24 cellular contexts compared by ENCODE assay signal in genomic region chr6:85421963-85422362, GRCh38. TPM values are rescaled to one million over a fixed set of nuclear protein-coding genes. Genes with fewer than 3 reads are reported as not detected.
DNase-seq lines count a peak whose midpoint lies in the region; TF ChIP-seq lines count a peak whose summit lies in the region.
"Had no signal": no experiment of that assay in that cellular context is flagged by ENCODE, and none has a peak within 500 bp of the region (broad histone marks: within the 10 kb centered on the region; RNA-seq: fewer than 3 reads in every experiment).

No MANE protein-coding gene starts in this region.

- no peak overlapping the region for H2AK5ac ChIP-seq in mesenchymal stem cell (ENCODE audit: low read length, severe bottlenecking)

- peaks cover 10% of the 10 kb centered on the region for H3K4me1 ChIP-seq in mesenchymal stem cell (ENCODE audit: control insufficient read depth, insufficient read depth, low read depth, low read length)
- H3K4me1 ChIP-seq: body of pancreas, HAP-1 had no signal

- H2BK5ac ChIP-seq in mesenchymal stem cell (ENCODE audit: low read depth, low read length, poor library complexity, severe bottlenecking): peak overlapping the region; percentile 66

- peak; percentile 63 for DNase-seq in AG09309 (ENCODE audit: low read depth)
- peak; percentile 33 for DNase-seq in LHCN-M2 (ENCODE audit: low read depth)
- peak; percentile 39 for DNase-seq in brain microvascular endothelial cell
- DNase-seq in mesenchymal stem cell: no peak
- no peak for DNase-seq in amygdala (lab: John Stamatoyannopoulos, UW)
- DNase-seq in HuH-7 (ENCODE audit: low spot score): no peak
- no peak for DNase-seq in D341Med (ENCODE audit: low spot score)
- no peak for DNase-seq in T-helper 2 cell
- DNase-seq: activated CD8-positive, alpha-beta T cell treated with anti-CD3 and anti-CD28 coated beads, Interleukin-2, amount 10 ng/mL, durations not matched to agents 7 days and 5 days; activated naive CD4-positive, alpha-beta T cell treated with anti-CD3 and anti-CD28 coated beads, Interleukin-2, amount 10 ng/mL, durations not matched to agents 7 days and 5 days; activated T-cell treated with anti-CD3 and anti-CD28 coated beads, Interleukin-2, amount 50 U/mL, for 48 hours; body of pancreas; CD4-positive, alpha-beta memory T cell; DMS53; islet precursor cell; naive B cell; NCI-H1417; NCI-H524 treated with DMSO at 0.1 percent for 48 hours; ovary; right cardiac atrium had no signal

- in situ Hi-C loops in brain microvascular endothelial cell (cut with HindIII; ENCODE audit: low pct_ligation_motif_present, low sequenced_read_pairs): no loop called here

- H3K36me3 ChIP-seq in brain microvascular endothelial cell (replicated peaks) (no peaks in the 10 kb centered on the region), mesenchymal stem cell (ENCODE audit: control insufficient read depth in 1 of 2, insufficient read depth in 2 of 2, low read depth in 1 of 2, low read length in 2 of 2) (no peaks in the 10 kb centered on the region)
- H3K36me3 ChIP-seq: HAP-1, ovary, thoracic aorta had no signal

- no peak overlapping the region for H3K23ac ChIP-seq in mesenchymal stem cell (ENCODE audit: low read length in 2 of 2)

- H3K79me1 ChIP-seq in mesenchymal stem cell (replicated peaks; ENCODE audit: low read length, poor library complexity, severe bottlenecking): no peaks in the 10 kb centered on the region

- peak overlapping the region in 1 of 2 experiments; percentile 8 for H3K18ac ChIP-seq in mesenchymal stem cell (ENCODE audit: low read depth in 1 of 2, low read length in 2 of 2)

- no peak overlapping the region for H3K9ac ChIP-seq in mesenchymal stem cell (ENCODE audit: low read length)

- no peak overlapping the region for H4K8ac ChIP-seq in mesenchymal stem cell (ENCODE audit: low read length)

- peak overlapping the region in 1 of 2 experiments; percentile 59 for H2BK12ac ChIP-seq in mesenchymal stem cell (ENCODE audit: low read length in 2 of 2)

- H3K4me3 ChIP-seq in AG09309 (ENCODE audit: control insufficient read depth, low read depth, low read length) (no peak overlapping the region), brain microvascular endothelial cell (ENCODE audit: low read depth, low read length) (no peak overlapping the region), mesenchymal stem cell (ENCODE audit: insufficient read depth in 1 of 2, low read depth in 1 of 2, low read length in 2 of 2) (no peak overlapping the region)
- H3K4me3 ChIP-seq: body of pancreas, coronary artery, HAP-1, lung, ovary, thoracic aorta had no signal

- H3K4me2 ChIP-seq in mesenchymal stem cell (ENCODE audit: low read length, poor library complexity, severe bottlenecking): no peak overlapping the region

- H2BK15ac ChIP-seq in mesenchymal stem cell (ENCODE audit: low read depth, poor library complexity, severe bottlenecking): no peak overlapping the region

- no peak overlapping the region for H2AFZ ChIP-seq in mesenchymal stem cell (ENCODE audit: low read depth, low read length)

- peak overlapping the region in 1 of 2 experiments; percentile 28 for H3K14ac ChIP-seq in mesenchymal stem cell (ENCODE audit: low read length in 2 of 2)

- WGBS in mesenchymal stem cell: 79% methylated on average over 1 of the region's 2 CpGs

- H3K4ac ChIP-seq in mesenchymal stem cell (ENCODE audit: low read depth in 1 of 2, low read length in 2 of 2): no peak overlapping the region

- TF ChIP-seq CTCF in AG09309 (IDR thresholded peaks at IDR 0.05; ENCODE audit: control insufficient read depth, insufficient read depth, low read depth, low read length, missing control alignments) (no peak), brain microvascular endothelial cell (IDR thresholded peaks at IDR 0.05; ENCODE audit: low read depth, low read length, missing control alignments) (no peak)

- H3K27me3 ChIP-seq in brain microvascular endothelial cell (replicated peaks): no peaks in the 10 kb centered on the region
- H3K27me3 ChIP-seq in mesenchymal stem cell (ENCODE audit: control insufficient read depth in 1 of 2, insufficient read depth in 1 of 2, low read length in 2 of 2): no peaks in the 10 kb centered on the region
- H3K27me3 ChIP-seq: body of pancreas, ovary had no signal

- no peak overlapping the region for H2BK120ac ChIP-seq in mesenchymal stem cell (ENCODE audit: low read depth, low read length)

- H3K27ac ChIP-seq in brain microvascular endothelial cell: peak overlapping the region; percentile 29
- peak overlapping the region; percentile 85 for H3K27ac ChIP-seq in mesenchymal stem cell (ENCODE audit: low read length, poor library complexity, severe bottlenecking)
- H3K27ac ChIP-seq: body of pancreas, coronary artery, ovary had no signal

- peaks cover 9% of the 10 kb centered on the region for H3K9me3 ChIP-seq in mesenchymal stem cell (ENCODE audit: control insufficient read depth, low read length)
- H3K9me3 ChIP-seq: body of pancreas, HAP-1, ovary, thoracic aorta had no signal

- no peak overlapping the region for H4K91ac ChIP-seq in mesenchymal stem cell (ENCODE audit: low read length)

RNA-seq across cellular contexts. Expression of gene NT5E, which starts 27.9 kb away (rescaled TPM):
- 762 and 846 TPM in 2 replicates for total RNA-seq in LHCN-M2 (2014; rRNA removed)
- polyA plus RNA-seq in LHCN-M2 (2012): 193 TPM
- 234 TPM for polyA plus RNA-seq in mesenchymal stem cell (2013, experiment 1 of 2)
- 238 TPM for polyA plus RNA-seq in mesenchymal stem cell (2013, experiment 2 of 2)

Comparison
In these comparisons a context has a peak if more than half of its experiments do, and no peak if none do; other contexts are left out.
1. DNase-seq: peak in AG09309 (single experiment), LHCN-M2 (single experiment) and brain microvascular endothelial cell (single experiment); none in mesenchymal stem cell (single experiment), amygdala (0 of 56), HuH-7 (single experiment), D341Med (single experiment) and T-helper 2 cell (0 of 5).